13 cellular contexts compared by ENCODE assay signal in the genomic region with DNA sequence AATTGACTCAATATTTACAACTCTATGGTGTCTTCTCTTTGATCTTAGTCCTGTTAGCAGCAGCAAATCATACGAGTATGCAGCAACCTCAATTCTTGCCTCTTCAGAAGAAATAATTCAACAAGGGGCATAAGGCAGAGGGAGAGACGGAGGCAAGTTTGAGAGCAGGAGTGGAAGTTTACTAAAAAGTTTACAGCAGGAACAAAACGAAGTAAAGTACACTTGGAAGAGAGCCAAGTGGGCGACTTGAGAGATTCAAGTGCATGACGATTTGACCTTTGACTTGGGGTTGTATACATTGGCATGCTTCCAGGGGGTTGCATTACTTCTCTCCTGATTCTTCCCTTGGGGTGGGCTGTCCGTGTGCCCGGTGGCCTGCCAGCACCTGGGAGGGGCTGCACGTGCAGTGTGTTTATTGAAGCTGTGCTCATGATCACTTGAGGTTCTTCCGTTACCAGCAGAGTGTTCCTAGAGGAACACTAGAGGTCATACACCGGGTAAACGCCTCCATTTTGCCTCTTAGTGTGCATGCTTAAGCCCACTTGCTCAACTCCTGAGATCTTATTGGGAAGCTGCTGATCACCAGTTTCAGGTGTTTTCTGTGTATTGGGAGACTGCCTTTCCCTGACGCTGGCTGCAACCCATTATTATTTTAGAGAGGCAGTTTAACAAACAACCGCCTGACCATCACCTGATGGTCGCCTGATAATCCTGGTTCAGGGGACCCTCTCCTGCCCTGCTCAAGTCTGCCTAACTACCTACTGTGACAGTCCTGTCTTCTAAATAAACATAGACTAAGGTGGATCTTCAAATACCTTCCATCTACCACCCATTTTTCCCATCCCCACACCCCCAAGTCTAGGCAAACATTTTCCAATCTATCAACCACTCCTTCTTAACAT.
A peak's percentile ranks its signal among the peaks of the same experiment; 100 is the strongest.
DNase-seq lines count a peak whose midpoint lies in the region; ATAC-seq and TF ChIP-seq lines count a peak whose summit lies in the region.
"Had no signal": no experiment of that assay in that cellular context is flagged by ENCODE, and none has a peak within 500 bp of the region (broad histone marks: within the 10 kb centered on the region; RNA-seq: fewer than 3 reads in every experiment).

No MANE protein-coding gene starts in this region.

- H3K36me3 ChIP-seq in Peyer's patch: no peaks in the 10 kb centered on the region
- no peaks in the 10 kb centered on the region for H3K36me3 ChIP-seq in thyroid gland

- no peak overlapping the region for H3K27ac Mint-ChIP-seq in activated CD4-positive, alpha-beta T cell treated with anti-CD3 and anti-CD28 coated beads for 36 hours

- H3K27me3 ChIP-seq in Peyer's patch: no peaks in the 10 kb centered on the region
- no peaks in the 10 kb centered on the region for H3K27me3 ChIP-seq in thyroid gland

- POLR2A ChIA-PET in activated CD4-positive, alpha-beta T cell treated with anti-CD3 and anti-CD28 coated beads for 36 hours (lab: Charles Lee): no interaction called here

- no peaks in the 10 kb centered on the region for H3K9me3 ChIP-seq in Peyer's patch
- H3K9me3 ChIP-seq in thyroid gland: no peaks in the 10 kb centered on the region

- no peaks in the 10 kb centered on the region for H3K9me3 Mint-ChIP-seq in activated CD4-positive, alpha-beta T cell treated with anti-CD3 and anti-CD28 coated beads for 36 hours (ENCODE audit: low read depth)

- peaks cover 6% of the 10 kb centered on the region for H3K4me1 Mint-ChIP-seq in activated CD4-positive, alpha-beta T cell treated with anti-CD3 and anti-CD28 coated beads for 36 hours

- H3K27me3 Mint-ChIP-seq in activated CD4-positive, alpha-beta T cell treated with anti-CD3 and anti-CD28 coated beads for 36 hours: no peaks in the 10 kb centered on the region

- DNase-seq in NCI-H1417 (lab: John Stamatoyannopoulos, UW) (peak in 2 of 3 experiments; percentile 17 to 47), NCI-H1417 treated with DMSO at 0.1 percent for 48 hours (lab: John Stamatoyannopoulos, UW) (no peak), Peyer's patch (peak in 2 of 3 donors; percentile 75 to 78), fibroblast of villous mesenchyme (ENCODE audit: low read depth) (peak; percentile 23), thyroid gland (peak; percentile 77 to 87)
- DNase-seq in activated CD4-positive, alpha-beta T cell treated with anti-CD3 and anti-CD28 coated beads for 36 hours: no peak
- DNase-seq: effector CD8-positive, alpha-beta T cell; GOT3; NCI-H526 had no signal

- TF ChIP-seq CTCF in Peyer's patch (IDR thresholded peaks at IDR 0.05) (peak in 1 of 6 experiments; percentile 14), fibroblast of villous mesenchyme (IDR thresholded peaks at IDR 0.05; ENCODE audit: insufficient read depth, low read depth, low read length) (no peak), thyroid gland (IDR thresholded peaks at IDR 0.05) (no peak)

- WGBS in thyroid gland, 2 donors: 27 to 29% methylated on average over 14 of the region's 14 CpGs

- CTCF ChIA-PET in activated CD4-positive, alpha-beta T cell treated with anti-CD3 and anti-CD28 coated beads for 36 hours (lab: Charles Lee): no interaction called here

- no peaks in the 10 kb centered on the region for H3K36me3 Mint-ChIP-seq in activated CD4-positive, alpha-beta T cell treated with anti-CD3 and anti-CD28 coated beads for 36 hours (ENCODE audit: low read depth)

- H3K4me3 Mint-ChIP-seq in activated CD4-positive, alpha-beta T cell treated with anti-CD3 and anti-CD28 coated beads for 36 hours: no peak overlapping the region

- no peak overlapping the region for H3K4me3 ChIP-seq in Peyer's patch
- no peak overlapping the region for H3K4me3 ChIP-seq in fibroblast of villous mesenchyme (ENCODE audit: low read depth, low read length)
- no peak overlapping the region for H3K4me3 ChIP-seq in thyroid gland (replicated peaks in 1 of 3)
- H3K4me3 ChIP-seq: skin epidermis had no signal

- intact Hi-C loops in thyroid gland (cut with DNase I): no loop called here
- intact Hi-C loops in activated CD4-positive, alpha-beta T cell treated with anti-CD3 and anti-CD28 coated beads for 36 hours (cut with DNase I, micrococcal nuclease): no loop called here

- ATAC-seq in GM19463 (IDR thresholded peaks at IDR 0.05; ENCODE audit: unreplicated experiment) (no peak), GM19035 (IDR thresholded peaks at IDR 0.05; ENCODE audit: unreplicated experiment) (no peak)
- no peak for ATAC-seq in activated CD4-positive, alpha-beta T cell treated with anti-CD3 and anti-CD28 coated beads for 36 hours

- H3K4me1 ChIP-seq in Peyer's patch: no peaks in the 10 kb centered on the region
- H3K4me1 ChIP-seq in thyroid gland: peaks cover 15 to 22% of the 10 kb centered on the region in 2 donors

- H3K27ac ChIP-seq in Peyer's patch (peak overlapping the region in 2 of 4 donors; percentile 29 to 51), thyroid gland (no peak overlapping the region)
- H3K27ac ChIP-seq: 22Rv1, skin epidermis had no signal

- TF ChIP-seq POLR2A in Peyer's patch (IDR thresholded peaks at IDR 0.05) (no peak), thyroid gland (IDR thresholded peaks at IDR 0.05) (no peak)

Comparison
In these comparisons a context has a peak if more than half of its experiments do, and no peak if none do; other contexts are left out.
1. DNase-seq: peak in NCI-H1417 (2 of 3), Peyer's patch (2 of 3), fibroblast of villous mesenchyme (single experiment) and thyroid gland (2 of 2); none in NCI-H1417 treated with DMSO at 0.1 percent for 48 hours (single experiment) and activated CD4-positive, alpha-beta T cell treated with anti-CD3 and anti-CD28 coated beads for 36 hours (single experiment).